Comparison of ENCODE assay signal across 12 cellular contexts in the genomic region with DNA sequence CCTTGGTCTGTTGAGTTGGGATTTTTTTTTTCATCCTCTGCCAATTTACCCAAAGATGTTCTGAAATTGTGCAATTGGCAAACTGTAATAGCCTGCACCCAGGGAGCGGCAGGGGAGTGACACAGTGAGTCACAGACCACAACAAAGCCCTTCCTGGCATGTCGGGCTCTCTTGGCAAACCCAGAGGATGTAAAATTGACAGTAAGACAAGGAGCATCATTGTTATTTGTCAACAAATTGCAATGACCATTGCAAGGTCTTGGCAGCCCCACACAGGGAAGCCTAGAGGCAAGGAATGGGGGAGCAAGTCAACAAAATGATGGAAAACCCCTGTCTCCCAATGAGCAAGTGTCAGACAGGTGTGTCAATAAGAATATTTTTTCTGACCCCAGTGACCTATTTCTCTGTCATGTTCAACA.
DNase-seq lines count a peak whose midpoint lies in the region; ATAC-seq and TF ChIP-seq lines count a peak whose summit lies in the region.
"Had no signal": no experiment of that assay in that cellular context is flagged by ENCODE, and none has a peak within 500 bp of the region (broad histone marks: within the 10 kb centered on the region; RNA-seq: fewer than 3 reads in every experiment).

No MANE protein-coding gene starts in this region.

- H2AFZ ChIP-seq in GM23248: no peak overlapping the region
- H2AFZ ChIP-seq in PC-9: no peak overlapping the region
- H2AFZ ChIP-seq: hepatocyte had no signal

- H3K4me1 ChIP-seq in GM23248 (ENCODE audit: insufficient read depth) (no peaks in the 10 kb centered on the region), PC-9 (replicated peaks; ENCODE audit: insufficient read depth) (peaks cover 23% of the 10 kb centered on the region)

- H3F3A ChIP-seq in GM23248 (ENCODE audit: insufficient read depth) (no peaks in the 10 kb centered on the region), PC-9 (ENCODE audit: insufficient read depth, low read depth) (peaks cover 6% of the 10 kb centered on the region; the same call in 1 of the 2 replicates)

- H3K27ac ChIP-seq in GM23248 (no peak overlapping the region), PC-9 (no peak overlapping the region)
- H3K27ac ChIP-seq: hepatocyte had no signal

- H4K20me1 ChIP-seq in GM23248 (ENCODE audit: insufficient read depth): no peaks in the 10 kb centered on the region
- no peaks in the 10 kb centered on the region for H4K20me1 ChIP-seq in PC-9 (ENCODE audit: insufficient read depth)

- no peaks in the 10 kb centered on the region for H3K79me2 ChIP-seq in GM23248 (ENCODE audit: insufficient read depth)
- no peaks in the 10 kb centered on the region for H3K79me2 ChIP-seq in PC-9 (ENCODE audit: low read depth)
- H3K79me2 ChIP-seq: hepatocyte had no signal

- H3K27me3 ChIP-seq in GM23248 (replicated peaks; ENCODE audit: insufficient read depth) (peaks cover 20% of the 10 kb centered on the region), PC-9 (ENCODE audit: insufficient read depth, low read depth) (no peaks in the 10 kb centered on the region)
- H3K27me3 ChIP-seq: hepatocyte had no signal

- TF ChIP-seq CTCF in PC-9 (conservative IDR thresholded peaks at IDR 0.05) (no peak), fibroblast of pulmonary artery (IDR thresholded peaks at IDR 0.05; ENCODE audit: low read length, missing control alignments) (no peak)

- CTCF ChIA-PET in PC-9 (lab: Charles Lee): no interaction called here

- H3K4me3 ChIP-seq in GM23248 (no peak overlapping the region), PC-9 (no peak overlapping the region), fibroblast of pulmonary artery (replicated peaks; ENCODE audit: low read depth, low read length) (no peak overlapping the region)
- H3K4me3 ChIP-seq: hepatocyte had no signal

- intact Hi-C loops in PC-9 (cut with micrococcal nuclease; ENCODE audit: unreplicated experiment) (loop anchor here (2.0 kb wide), 1 partner anchor 55 kb away; no protein-coding TSS in a partner anchor), left ventricle myocardium superior (cut with micrococcal nuclease) (no loop called here)

- H3K36me3 ChIP-seq in GM23248 (ENCODE audit: low read depth): no peaks in the 10 kb centered on the region
- no peaks in the 10 kb centered on the region for H3K36me3 ChIP-seq in PC-9 (ENCODE audit: low read depth)

- H3K9me2 ChIP-seq in GM23248 (ENCODE audit: insufficient read depth): no peaks in the 10 kb centered on the region
- H3K9me2 ChIP-seq in PC-9 (ENCODE audit: insufficient read depth): no peaks in the 10 kb centered on the region

- in situ Hi-C loops in GM23248 (cut with MboI): no loop called here

- no peak overlapping the region for H3K9ac ChIP-seq in GM23248

- no TSS peak for BruUV-seq in PC-9 (replicated peaks; lab: Mats Ljungman, UMichigan)

- H3K9me3 ChIP-seq in GM23248 (ENCODE audit: low read depth) (no peaks in the 10 kb centered on the region), PC-9 (ENCODE audit: insufficient read depth, low read depth) (no peaks in the 10 kb centered on the region; the same call in 1 of the 2 replicates)

- DNase-seq in GM23248: peak; percentile 68
- peak; percentile 84 to 91 for DNase-seq in PC-9
- DNase-seq in fibroblast of pulmonary artery (ENCODE audit: low read depth): peak; percentile 20
- DNase-seq in superior temporal gyrus (ENCODE audit: extremely low spot score): peak; percentile 67
- DNase-seq in left ventricle myocardium superior: no peak
- no peak for DNase-seq in NCI-H345 treated with DMSO at 0.1 percent for 48 hours (lab: John Stamatoyannopoulos, UW; ENCODE audit: unreplicated experiment)
- DNase-seq: activated CD4-positive, alpha-beta T cell treated with anti-CD3 and anti-CD28 coated beads for 1 hour; NCI-H2029; Right ventricle myocardium superior had no signal

- WGBS in GM23248 (ENCODE audit: low coverage in 1 of 2, low lambda C conversion rate in 2 of 2, missing lambda C conversion rate in 2 of 2), 2 experiments: 11 to 20% methylated on average over 2 of the region's 2 CpGs

- no peak for ATAC-seq in left ventricle myocardium superior
- no peak for ATAC-seq in GM18502 (IDR thresholded peaks at IDR 0.05; ENCODE audit: poor library complexity, unreplicated experiment)
- ATAC-seq in HG03469 (IDR thresholded peaks at IDR 0.05; ENCODE audit: unreplicated experiment): no peak

- H3K4me2 ChIP-seq in GM23248 (ENCODE audit: unreplicated experiment) (no peak overlapping the region), PC-9 (peak overlapping the region; percentile 22; the same call in 1 of the 2 replicates)
- H3K4me2 ChIP-seq: hepatocyte had no signal

- POLR2A ChIA-PET in PC-9 (lab: Charles Lee; ENCODE audit: unreplicated experiment): no interaction called here

Comparison
In these comparisons a context has a peak if more than half of its experiments do, and no peak if none do; other contexts are left out.
1. DNase-seq: peak in GM23248 (single experiment), PC-9 (2 of 2), fibroblast of pulmonary artery (single experiment) and superior temporal gyrus (single experiment); none in left ventricle myocardium superior (single experiment) and NCI-H345 treated with DMSO at 0.1 percent for 48 hours (single experiment).